Comparison of ENCODE assay signal across 1 cellular context in the genomic region with DNA sequence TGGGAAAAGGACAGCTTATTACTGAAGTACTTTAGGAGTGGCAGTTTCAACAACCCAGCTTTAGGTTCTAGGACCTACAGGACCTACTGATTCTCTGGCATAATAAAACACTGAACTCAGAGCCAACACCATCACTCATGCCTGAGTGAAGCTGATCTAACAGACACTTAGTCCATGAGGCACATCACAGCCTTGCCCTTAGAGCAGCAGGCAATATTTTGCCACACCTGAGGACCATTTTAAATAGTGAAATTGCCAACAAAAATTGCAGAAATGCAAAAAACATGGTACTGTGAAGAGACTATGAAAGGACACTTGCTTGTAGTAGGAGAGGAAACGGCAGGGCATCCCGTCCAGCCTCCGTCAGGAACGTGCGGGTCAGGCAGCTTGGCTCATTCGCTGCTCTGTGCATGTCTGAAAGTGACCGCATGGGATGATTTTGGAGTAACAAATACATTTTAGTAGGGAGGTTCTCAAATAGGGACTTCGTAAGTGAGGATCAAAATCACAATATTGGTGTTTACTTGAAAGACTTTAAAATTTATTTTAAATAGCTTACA.
TF ChIP-seq lines count a peak whose summit lies in the region.

No MANE protein-coding gene starts in this region.

TF ChIP-seq in K562, 482 proteins besides CTCF, POLR2A, EP300 and RAD21:
- TF ChIP-seq ZNF165 (CRISPR knock-in tag; IDR thresholded peaks at IDR 0.05; ENCODE audit: borderline replicate concordance) (no peak), DACH1 (IDR thresholded peaks at IDR 0.05; ENCODE audit: partially characterized antibody) (no peak), ETS2 (tag; IDR thresholded peaks at IDR 0.05; ENCODE audit: borderline replicate concordance, poor library complexity, severe bottlenecking) (no peak), POLR2B (IDR thresholded peaks at IDR 0.05; ENCODE audit: low read depth, partially characterized antibody) (peak; percentile 33)
- TF ChIP-seq, protein P1, sequence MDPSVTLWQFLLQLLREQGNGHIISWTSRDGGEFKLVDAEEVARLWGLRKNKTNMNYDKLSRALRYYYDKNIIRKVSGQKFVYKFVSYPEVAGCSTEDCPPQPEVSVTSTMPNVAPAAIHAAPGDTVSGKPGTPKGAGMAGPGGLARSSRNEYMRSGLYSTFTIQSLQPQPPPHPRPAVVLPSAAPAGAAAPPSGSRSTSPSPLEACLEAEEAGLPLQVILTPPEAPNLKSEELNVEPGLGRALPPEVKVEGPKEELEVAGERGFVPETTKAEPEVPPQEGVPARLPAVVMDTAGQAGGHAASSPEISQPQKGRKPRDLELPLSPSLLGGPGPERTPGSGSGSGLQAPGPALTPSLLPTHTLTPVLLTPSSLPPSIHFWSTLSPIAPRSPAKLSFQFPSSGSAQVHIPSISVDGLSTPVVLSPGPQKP (CRISPR knock-in tag; IDR thresholded peaks at IDR 0.05), result no peak
